Comparison of ENCODE assay signal across 8 cellular contexts in the genomic region with DNA sequence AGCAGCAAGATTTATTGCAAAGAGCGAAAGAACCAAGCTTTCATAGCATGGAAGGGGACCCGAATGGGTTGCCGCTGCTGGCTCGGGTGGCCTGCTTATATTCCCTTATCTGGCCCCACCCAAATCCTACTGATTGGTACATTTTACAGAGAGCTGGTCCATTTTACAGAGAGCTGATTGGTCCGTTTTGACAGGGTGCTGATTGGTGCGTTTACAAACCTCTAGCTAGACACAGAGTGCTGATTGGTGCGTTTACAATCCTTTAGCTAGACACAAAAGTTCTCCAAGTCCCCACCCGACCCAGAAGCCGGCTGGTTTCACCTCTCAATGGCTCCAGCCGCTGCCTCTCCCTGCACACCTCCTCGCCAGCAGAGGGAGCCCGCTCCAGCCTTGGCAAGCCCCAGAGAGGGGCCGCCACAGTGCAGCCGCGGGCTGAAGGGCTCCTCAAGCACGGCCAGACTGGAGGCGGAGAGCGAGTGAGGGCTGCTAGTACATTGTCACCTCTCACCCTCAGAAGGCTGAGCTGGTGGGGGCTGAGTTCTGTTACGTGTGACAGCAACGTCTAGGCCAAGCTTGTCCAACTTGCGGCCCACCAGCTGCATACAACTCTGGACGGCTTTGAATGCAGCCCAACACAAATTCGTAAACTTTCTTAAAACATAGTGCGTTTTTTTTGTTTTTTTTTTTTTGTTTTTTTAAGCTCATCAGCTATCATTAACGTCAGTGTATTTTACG. TPM values are rescaled to one million over a fixed set of nuclear protein-coding genes. Genes with fewer than 3 reads are reported as not detected.
DNase-seq lines count a peak whose midpoint lies in the region; ATAC-seq, FAIRE-seq and TF ChIP-seq lines count a peak whose summit lies in the region.

No MANE protein-coding gene starts in this region.

- H4K20me1 ChIP-seq in DOHH2 (ENCODE audit: control insufficient read depth, insufficient read depth, low read depth, low read length) (no peaks in the 10 kb centered on the region), SK-N-SH (ENCODE audit: insufficient read depth) (no peaks in the 10 kb centered on the region)

- no peak overlapping the region for H2AFZ ChIP-seq in SK-N-SH (ENCODE audit: low read depth)

- H3K4me3 Mint-ChIP-seq in activated naive CD8-positive, alpha-beta T cell treated with anti-CD3 and anti-CD28 coated beads for 36 hours, result peak overlapping the region; percentile 50

- H3K79me2 ChIP-seq in DOHH2 (ENCODE audit: control insufficient read depth, low read length) (no peaks in the 10 kb centered on the region), SK-N-SH (ENCODE audit: insufficient read depth) (no peaks in the 10 kb centered on the region)

- no peaks in the 10 kb centered on the region for H3K27me3 ChIP-seq in DOHH2 (ENCODE audit: control insufficient read depth, low read length)
- no peaks in the 10 kb centered on the region for H3K27me3 ChIP-seq in SK-N-SH (ENCODE audit: insufficient read depth)

- CTCF ChIA-PET in SK-N-SH (lab: Yijun Ruan, JAX), result interaction anchor here (1.4 to 2.4 kb wide), 2 partner anchors 20 to 22 kb away, joined by 4 to 13 read pairs; no protein-coding TSS in a partner anchor

- H3K27ac Mint-ChIP-seq in activated naive CD8-positive, alpha-beta T cell treated with anti-CD3 and anti-CD28 coated beads for 36 hours, result peak overlapping the region; percentile 51

- H3K4me3 ChIP-seq in DOHH2 (ENCODE audit: low read length) (peak overlapping the region; percentile 72), SK-N-SH (ENCODE audit: low read depth in 2 of 2, low read length in 1 of 2) (no peak overlapping the region), kidney (ENCODE audit: low read length in 2 of 2) (no peak overlapping the region)

- peaks cover 2% of the 10 kb centered on the region for H3K9me3 Mint-ChIP-seq in activated naive CD8-positive, alpha-beta T cell treated with anti-CD3 and anti-CD28 coated beads for 36 hours

- no peaks in the 10 kb centered on the region for H3K36me3 Mint-ChIP-seq in activated naive CD8-positive, alpha-beta T cell treated with anti-CD3 and anti-CD28 coated beads for 36 hours

- POLR2A ChIA-PET in SK-N-SH (lab: Yijun Ruan, JAX), result no interaction called here

- intact Hi-C loops in kidney (cut with DNase I), result no loop called here

- TF ChIP-seq CTCF in DOHH2 (IDR thresholded peaks at IDR 0.05; ENCODE audit: low read depth, low read length, poor library complexity, severe bottlenecking) (peak; percentile 58), SK-N-SH (IDR thresholded peaks at IDR 0.05) (peak; percentile 43), kidney (IDR thresholded peaks at IDR 0.05; ENCODE audit: borderline replicate concordance, extremely low read depth, insufficient read depth) (peak; percentile 30)

- H3K9me2 ChIP-seq in DOHH2 (replicated peaks; ENCODE audit: control insufficient read depth, low read length) (no peaks in the 10 kb centered on the region), SK-N-SH (no peaks in the 10 kb centered on the region)

- TF ChIP-seq EP300 in SK-N-SH (IDR thresholded peaks at IDR 0.05; ENCODE audit: borderline replicate concordance in 1 of 2, low read depth in 1 of 2, low read length in 1 of 2), result no peak

- H3K9me3 ChIP-seq in DOHH2 (ENCODE audit: control insufficient read depth, insufficient read depth, low read length), result no peaks in the 10 kb centered on the region
- H3K9me3 ChIP-seq in SK-N-SH, result peaks cover 4% of the 10 kb centered on the region; the same call in 1 of the 2 replicates
- no peaks in the 10 kb centered on the region for H3K9me3 ChIP-seq in kidney (ENCODE audit: control insufficient read depth in 1 of 2, low read length in 2 of 2)

- H3K27ac ChIP-seq in DOHH2 (ENCODE audit: low read depth, low read length) (no peak overlapping the region), SK-N-SH (ENCODE audit: low read depth in 2 of 2, low read length in 1 of 2) (no peak overlapping the region), kidney (ENCODE audit: low read depth in 2 of 2, low read length in 2 of 2) (no peak overlapping the region)

- H3F3A ChIP-seq in DOHH2 (ENCODE audit: control insufficient read depth, insufficient read depth) (no peaks in the 10 kb centered on the region), SK-N-SH (replicated peaks; ENCODE audit: insufficient read depth) (no peaks in the 10 kb centered on the region)

- 0 out of 2 replicates have a peak, but pooled peaks have one; percentile 5 for TF ChIP-seq RAD21 in SK-N-SH (IDR thresholded peaks at IDR 0.05; ENCODE audit: low read length)

- peaks cover 4% of the 10 kb centered on the region for H3K4me1 Mint-ChIP-seq in activated naive CD8-positive, alpha-beta T cell treated with anti-CD3 and anti-CD28 coated beads for 36 hours

- 49% methylated on average over 18 of the region's 26 CpGs for WGBS in SK-N-SH (ENCODE audit: low lambda C conversion rate)

- peak; percentile 75 for ATAC-seq in HG02852 (IDR thresholded peaks at IDR 0.05; ENCODE audit: unreplicated experiment)

- no peaks in the 10 kb centered on the region for H3K27me3 Mint-ChIP-seq in activated naive CD8-positive, alpha-beta T cell treated with anti-CD3 and anti-CD28 coated beads for 36 hours

- FAIRE-seq in kidney (lab: Jason Lieb, UNC), result no peak

- DNase-seq in SK-N-SH (no peak), kidney (peak; percentile 83), HPDE6-E6E7 (ENCODE audit: extremely low spot score) (no peak), AG08395 (ENCODE audit: low spot score) (no peak)
- peak; percentile 71 for DNase-seq in activated naive CD8-positive, alpha-beta T cell treated with anti-CD3 and anti-CD28 coated beads for 36 hours
- DNase-seq in stimulated activated CD4-positive, alpha-beta T cell treated with anti-CD3 and anti-CD28 coated beads, TNF-alpha, amount 100 ng/mL, for 24 hours (ENCODE audit: low read depth in 3 of 3), result peak; percentile 27 to 61 (median 29)

- peak overlapping the region; percentile 82 for H3K4me2 ChIP-seq in DOHH2 (ENCODE audit: low read length)
- no peak overlapping the region for H3K4me2 ChIP-seq in SK-N-SH

- H3K4me1 ChIP-seq in DOHH2 (ENCODE audit: control insufficient read depth, low read length), result peaks cover 8% of the 10 kb centered on the region
- H3K4me1 ChIP-seq in SK-N-SH (ENCODE audit: control insufficient read depth in 1 of 2, insufficient read depth in 2 of 2, low read depth in 1 of 2, low read length in 1 of 2), result no peaks in the 10 kb centered on the region; a peak in 1 of 4 replicates
- no peaks in the 10 kb centered on the region for H3K4me1 ChIP-seq in kidney (ENCODE audit: control insufficient read depth in 1 of 2, insufficient read depth in 1 of 2, low read depth in 1 of 2, low read length in 2 of 2)

- H3K36me3 ChIP-seq in DOHH2 (ENCODE audit: control insufficient read depth, low read length) (no peaks in the 10 kb centered on the region), SK-N-SH (replicated peaks in 1 of 2; ENCODE audit: control insufficient read depth in 1 of 2, insufficient read depth in 2 of 2, low read length in 1 of 2) (no peaks in the 10 kb centered on the region), kidney (ENCODE audit: control insufficient read depth in 1 of 2, insufficient read depth in 2 of 2, low read length in 2 of 2) (no peaks in the 10 kb centered on the region)

- H3K9ac ChIP-seq in SK-N-SH, result no peak overlapping the region
- no peak overlapping the region for H3K9ac ChIP-seq in kidney (ENCODE audit: low read length in 2 of 2)

TF ChIP-seq in SK-N-SH, 30 proteins besides CTCF, POLR2A, EP300 and RAD21 (continues in another document):
- TF ChIP-seq YY1 (IDR thresholded peaks at IDR 0.05; ENCODE audit: low read depth), result no peak
- TF ChIP-seq, protein P1, sequence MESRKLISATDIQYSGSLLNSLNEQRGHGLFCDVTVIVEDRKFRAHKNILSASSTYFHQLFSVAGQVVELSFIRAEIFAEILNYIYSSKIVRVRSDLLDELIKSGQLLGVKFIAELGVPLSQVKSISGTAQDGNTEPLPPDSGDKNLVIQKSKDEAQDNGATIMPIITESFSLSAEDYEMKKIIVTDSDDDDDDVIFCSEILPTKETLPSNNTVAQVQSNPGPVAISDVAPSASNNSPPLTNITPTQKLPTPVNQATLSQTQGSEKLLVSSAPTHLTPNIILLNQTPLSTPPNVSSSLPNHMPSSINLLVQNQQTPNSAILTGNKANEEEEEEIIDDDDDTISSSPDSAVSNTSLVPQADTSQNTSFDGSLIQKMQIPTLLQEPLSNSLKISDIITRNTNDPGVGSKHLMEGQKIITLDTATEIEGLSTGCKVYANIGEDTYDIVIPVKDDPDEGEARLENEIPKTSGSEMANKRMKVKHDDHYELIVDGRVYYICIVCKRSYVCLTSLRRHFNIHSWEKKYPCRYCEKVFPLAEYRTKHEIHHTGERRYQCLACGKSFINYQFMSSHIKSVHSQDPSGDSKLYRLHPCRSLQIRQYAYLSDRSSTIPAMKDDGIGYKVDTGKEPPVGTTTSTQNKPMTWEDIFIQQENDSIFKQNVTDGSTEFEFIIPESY (IDR thresholded peaks at IDR 0.05; ENCODE audit: borderline replicate concordance, low read depth), result no peak
- TF ChIP-seq TEAD4 (IDR thresholded peaks at IDR 0.05; ENCODE audit: borderline replicate concordance, insufficient read depth), result no peak
- TF ChIP-seq, protein P2, sequence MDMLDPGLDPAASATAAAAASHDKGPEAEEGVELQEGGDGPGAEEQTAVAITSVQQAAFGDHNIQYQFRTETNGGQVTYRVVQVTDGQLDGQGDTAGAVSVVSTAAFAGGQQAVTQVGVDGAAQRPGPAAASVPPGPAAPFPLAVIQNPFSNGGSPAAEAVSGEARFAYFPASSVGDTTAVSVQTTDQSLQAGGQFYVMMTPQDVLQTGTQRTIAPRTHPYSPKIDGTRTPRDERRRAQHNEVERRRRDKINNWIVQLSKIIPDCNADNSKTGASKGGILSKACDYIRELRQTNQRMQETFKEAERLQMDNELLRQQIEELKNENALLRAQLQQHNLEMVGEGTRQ (IDR thresholded peaks at IDR 0.05; ENCODE audit: borderline replicate concordance, low read depth, low read length), result no peak
- no peak; the same call in 1 of the 2 replicates for TF ChIP-seq SMC3 (IDR thresholded peaks at IDR 0.05; ENCODE audit: low read depth, low read length)
- TF ChIP-seq ELF1 (IDR thresholded peaks at IDR 0.05), result no peak
- TF ChIP-seq FOXM1 (IDR thresholded peaks at IDR 0.05; ENCODE audit: low read depth), result no peak

RNA-seq across cellular contexts. Expression of a gene that starts 8.7 kb away (rescaled TPM):
- not detected in 2 replicates for polyA plus RNA-seq in SK-N-SH (2012; rRNA removed)
- not detected in 2 replicates for polyA plus RNA-seq in SK-N-SH (2012; cell fraction: cytosol; rRNA removed)
- polyA plus RNA-seq in SK-N-SH (2012; cell fraction: nucleus; rRNA removed), result not detected in 2 replicates
- total RNA-seq in activated naive CD8-positive, alpha-beta T cell treated with anti-CD3 and anti-CD28 coated beads for 36 hours, result not detected
- total RNA-seq in kidney, result not detected
- not detected for polyA plus RNA-seq in kidney (ENCODE audit: insufficient read depth, low read depth, low replicate concordance)

RNA-seq across cellular contexts. Expression of a gene that starts 24.1 kb away (rescaled TPM):
- polyA plus RNA-seq in SK-N-SH (2012; rRNA removed), result 23.0 and 29.5 TPM in 2 replicates
- polyA plus RNA-seq in SK-N-SH (2012; cell fraction: cytosol; rRNA removed), result 33.1 and 36.8 TPM in 2 replicates
- polyA plus RNA-seq in SK-N-SH (2012; cell fraction: nucleus; rRNA removed), result 16.8 and 32.1 TPM in 2 replicates
- total RNA-seq in activated naive CD8-positive, alpha-beta T cell treated with anti-CD3 and anti-CD28 coated beads for 36 hours, result 10 to 100 TPM; 18.6 to 19.5 TPM
- total RNA-seq in kidney, result 27.9 TPM
- 12.9 TPM for polyA plus RNA-seq in kidney (ENCODE audit: insufficient read depth, low read depth, low replicate concordance)

Comparison
In these comparisons a context has a peak if more than half of its experiments do, and no peak if none do; other contexts are left out.
1. DNase-seq: peak in activated naive CD8-positive, alpha-beta T cell treated with anti-CD3 and anti-CD28 coated beads for 36 hours (single experiment), kidney (single experiment) and stimulated activated CD4-positive, alpha-beta T cell treated with anti-CD3 and anti-CD28 coated beads, TNF-alpha, amount 100 ng/mL, for 24 hours (3 of 3); none in SK-N-SH (single experiment), HPDE6-E6E7 (single experiment) and AG08395 (single experiment).
2. Peak in every context shown above with its lines, with median percentiles within 50 percentile points of each other: CTCF ChIP-seq.